12 cellular contexts compared by ENCODE assay signal in genomic region chr12:132422057-132423043, GRCh38.
DNase-seq lines count a peak whose midpoint lies in the region; ATAC-seq and TF ChIP-seq lines count a peak whose summit lies in the region.
"Had no signal": no experiment of that assay in that cellular context is flagged by ENCODE, and none has a peak within 500 bp of the region (broad histone marks: within the 10 kb centered on the region; RNA-seq: fewer than 3 reads in every experiment).

No MANE protein-coding gene starts in this region.

- H3K9me3 ChIP-seq in aorta (ENCODE audit: control insufficient read depth, low read length), result peaks cover 18% of the 10 kb centered on the region

- TF ChIP-seq CTCF in chondrocyte (IDR thresholded peaks at IDR 0.05), result peak; percentile 38
- no peak for TF ChIP-seq CTCF in osteocyte (IDR thresholded peaks at IDR 0.05)

- no peak overlapping the region for H3K4me3 Mint-ChIP-seq in activated T-cell treated with anti-CD3 and anti-CD28 coated beads, Interleukin-2, amount 50 U/mL, for 72 hours
- H3K4me3 Mint-ChIP-seq in IgD-negative memory B cell, result no peak overlapping the region
- H3K4me3 Mint-ChIP-seq in chondrocyte (ENCODE audit: unreplicated experiment), result no peak overlapping the region
- H3K4me3 Mint-ChIP-seq in osteocyte (ENCODE audit: unreplicated experiment), result no peak overlapping the region

- peaks cover 5% of the 10 kb centered on the region for H3K27me3 Mint-ChIP-seq in activated T-cell treated with anti-CD3 and anti-CD28 coated beads, Interleukin-2, amount 50 U/mL, for 72 hours (ENCODE audit: low read depth)
- H3K27me3 Mint-ChIP-seq in IgD-negative memory B cell, result peaks cover 2% of the 10 kb centered on the region
- H3K27me3 Mint-ChIP-seq in chondrocyte (ENCODE audit: low read depth), result peaks cover 53% of the 10 kb centered on the region
- peaks cover 84% of the 10 kb centered on the region for H3K27me3 Mint-ChIP-seq in osteocyte (ENCODE audit: unreplicated experiment)

- 44 to 48% methylated on average over 16 of the region's 16 CpGs for WGBS in aorta, 2 donors

- no peaks in the 10 kb centered on the region for H3K4me1 ChIP-seq in aorta (ENCODE audit: control insufficient read depth in 1 of 2, insufficient read depth in 2 of 2, low read length in 2 of 2)
- H3K4me1 ChIP-seq: parathyroid adenoma had no signal

- H3K27ac ChIP-seq in aorta (ENCODE audit: low read depth in 1 of 2, low read length in 2 of 2), result no peak overlapping the region
- H3K27ac ChIP-seq: parathyroid adenoma had no signal

- no peaks in the 10 kb centered on the region for H3K36me3 ChIP-seq in aorta (ENCODE audit: control insufficient read depth in 1 of 2, insufficient read depth in 2 of 2, low read length in 1 of 2)

- intact Hi-C loops in aorta (cut with DNase I), result no loop called here

- peaks cover 0 to 2% of the 10 kb centered on the region in 2 donors for H3K36me3 Mint-ChIP-seq in activated T-cell treated with anti-CD3 and anti-CD28 coated beads, Interleukin-2, amount 50 U/mL, for 72 hours (ENCODE audit: insufficient read depth in 2 of 2)
- H3K36me3 Mint-ChIP-seq in IgD-negative memory B cell, result no peaks in the 10 kb centered on the region
- H3K36me3 Mint-ChIP-seq in chondrocyte (ENCODE audit: low read depth), result peaks cover 4% of the 10 kb centered on the region
- H3K36me3 Mint-ChIP-seq in osteocyte (ENCODE audit: unreplicated experiment), result peaks cover 2% of the 10 kb centered on the region

- H3K4me1 Mint-ChIP-seq in activated T-cell treated with anti-CD3 and anti-CD28 coated beads, Interleukin-2, amount 50 U/mL, for 72 hours (ENCODE audit: low read depth), result peaks cover 7% of the 10 kb centered on the region
- H3K4me1 Mint-ChIP-seq in IgD-negative memory B cell (peaks cover 7 to 13% (median 11%) of the 10 kb centered on the region in 3 donors), chondrocyte (ENCODE audit: low read depth) (peaks cover 16% of the 10 kb centered on the region), osteocyte (ENCODE audit: unreplicated experiment) (peaks cover 12% of the 10 kb centered on the region)

- DNase-seq in activated T-cell treated with anti-CD3 and anti-CD28 coated beads, Interleukin-2, amount 50 U/mL, for 72 hours, result no peak
- no peak for DNase-seq in activated T-cell treated with anti-CD3 and anti-CD28 coated beads, Interleukin-2, amount 50 U/mL, for 48 hours
- DNase-seq in chondrocyte (ENCODE audit: low spot score), result no peak
- DNase-seq in osteocyte (ENCODE audit: extremely low spot score, unreplicated experiment), result no peak
- no peak for DNase-seq in hepatic stellate cell (ENCODE audit: low spot score)
- DNase-seq in aorta, result no peak
- DNase-seq: activated CD8-positive, alpha-beta memory T cell treated with anti-CD3 and anti-CD28 coated beads, Interleukin-2, amount 50 U/mL, for 4 hours; C1 segment of cervical spinal cord; NCI-H2029 had no signal

- peak; percentile 34 to 54 for ATAC-seq in activated T-cell treated with anti-CD3 and anti-CD28 coated beads, Interleukin-2, amount 50 U/mL, for 72 hours (replicated peaks in 1 of 2)
- ATAC-seq in aorta (ENCODE audit: low FRiP score), result no peak
- no peak for ATAC-seq in esophagus mucosa

- H3K4me3 ChIP-seq in aorta (ENCODE audit: low read length in 2 of 2), result no peak overlapping the region

- H3K27ac Mint-ChIP-seq in activated T-cell treated with anti-CD3 and anti-CD28 coated beads, Interleukin-2, amount 50 U/mL, for 72 hours, result no peak overlapping the region
- H3K27ac Mint-ChIP-seq in IgD-negative memory B cell, result peak overlapping the region; percentile 31 to 81 (median 57)
- H3K27ac Mint-ChIP-seq in chondrocyte (ENCODE audit: unreplicated experiment), result peak overlapping the region; percentile 79
- H3K27ac Mint-ChIP-seq in osteocyte (ENCODE audit: unreplicated experiment), result peak overlapping the region; percentile 54

- H3K9me3 Mint-ChIP-seq in activated T-cell treated with anti-CD3 and anti-CD28 coated beads, Interleukin-2, amount 50 U/mL, for 72 hours, result peaks cover 4% of the 10 kb centered on the region in 2 donors
- H3K9me3 Mint-ChIP-seq in IgD-negative memory B cell, result peaks cover 0 to 4% (median 4%) of the 10 kb centered on the region in 3 donors
- H3K9me3 Mint-ChIP-seq in chondrocyte (ENCODE audit: low read depth), result peaks cover 3% of the 10 kb centered on the region
- H3K9me3 Mint-ChIP-seq in osteocyte (ENCODE audit: unreplicated experiment), result no peaks in the 10 kb centered on the region

- no peaks in the 10 kb centered on the region for H3K27me3 ChIP-seq in aorta (ENCODE audit: control insufficient read depth in 1 of 2, insufficient read depth in 2 of 2, low read length in 1 of 2)

Comparison
In these comparisons a context has a peak if more than half of its experiments do, and no peak if none do; other contexts are left out.
1. ATAC-seq: peak in activated T-cell treated with anti-CD3 and anti-CD28 coated beads, Interleukin-2, amount 50 U/mL, for 72 hours (2 of 2); none in aorta (single experiment) and esophagus mucosa (single experiment).